In genomic region chr11:48036011-48036410, GRCh38 we compare ENCODE assay signal across 12 cellular contexts. TPM values are rescaled to one million over a fixed set of nuclear protein-coding genes. Genes with fewer than 3 reads are reported as not detected.
DNase-seq lines count a peak whose midpoint lies in the region; ATAC-seq and TF ChIP-seq lines count a peak whose summit lies in the region.
"Had no signal": no experiment of that assay in that cellular context is flagged by ENCODE, and none has a peak within 500 bp of the region (broad histone marks: within the 10 kb centered on the region; RNA-seq: fewer than 3 reads in every experiment).

No MANE protein-coding gene starts in this region.

- CTCF ChIA-PET in OCI-LY7 (lab: Charles Lee; ENCODE audit: unreplicated experiment) = no interaction called here

- H4K20me1 ChIP-seq in OCI-LY7 (ENCODE audit: insufficient read depth, low read length) = no peaks in the 10 kb centered on the region

- peak; percentile 26 for ATAC-seq in sciatic nerve
- ATAC-seq in GM21367 (IDR thresholded peaks at IDR 0.05; ENCODE audit: unreplicated experiment) = no peak

- H3K9me3 ChIP-seq in OCI-LY7 (ENCODE audit: low read length) = no peaks in the 10 kb centered on the region

- no peak overlapping the region for H3K27ac ChIP-seq in OCI-LY7 (ENCODE audit: low read depth, low read length, poor library complexity, severe bottlenecking)
- H3K27ac ChIP-seq: WERI-Rb-1 had no signal

- peak overlapping the region; percentile 77 for H3K4me2 ChIP-seq in OCI-LY7 (ENCODE audit: low read length)

- H3K79me2 ChIP-seq in OCI-LY7 (ENCODE audit: insufficient read depth, low read depth, low read length) = peaks cover 26% of the 10 kb centered on the region; the same call in 1 of the 2 replicates

- no peak for TF ChIP-seq CTCF in OCI-LY7 (conservative IDR thresholded peaks at IDR 0.05; ENCODE audit: low read length)

- no TSS peak for BruUV-seq in OCI-LY7 (replicated peaks; lab: Mats Ljungman, UMichigan)

- H3K36me3 ChIP-seq in OCI-LY7 (ENCODE audit: insufficient read depth, low read length) = peaks cover 18% of the 10 kb centered on the region
- H3K36me3 ChIP-seq: WERI-Rb-1 had no signal

- DNase-seq in NCI-H82 (lab: John Stamatoyannopoulos, UW) (peak; percentile 27), NCI-H82 treated with DMSO at 0.1 percent for 48 hours (lab: John Stamatoyannopoulos, UW; ENCODE audit: unreplicated experiment) (no peak), OCI-LY7 (ENCODE audit: low spot score) (no peak), foreskin melanocyte (peak; percentile 75), sciatic nerve (ENCODE audit: low spot score) (no peak), SHP77 (lab: John Stamatoyannopoulos, UW) (no peak), superior temporal gyrus (ENCODE audit: extremely low spot score) (no peak)
- DNase-seq: DMS79; effector memory CD4-positive, alpha-beta T cell; NCI-H146; WERI-Rb-1 had no signal

- intact Hi-C loops in OCI-LY7 (cut with micrococcal nuclease; ENCODE audit: unreplicated experiment) = loop anchor here (5.0 kb wide), 1 partner anchor 184 kb away; no protein-coding TSS in a partner anchor
- intact Hi-C loops in sciatic nerve (cut with DNase I) = no loop called here

- H3K4me3 ChIP-seq in OCI-LY7 (ENCODE audit: low read depth, low read length, poor library complexity, severe bottlenecking) = no peak overlapping the region

- POLR2A ChIA-PET in OCI-LY7 (lab: Charles Lee) = interaction anchor here (0.5 to 1.0 kb wide), 4 partner anchors 11 to 1202 kb away, joined by 3 to 5 read pairs (median 4); no protein-coding TSS in a partner anchor

- no peak overlapping the region for H2AFZ ChIP-seq in OCI-LY7 (ENCODE audit: low read length)

- H3K4me1 ChIP-seq in OCI-LY7 (ENCODE audit: insufficient read depth, low read length, poor library complexity, severe bottlenecking) = peaks cover 85% of the 10 kb centered on the region

- no peaks in the 10 kb centered on the region for H3K9me2 ChIP-seq in OCI-LY7 (ENCODE audit: insufficient read depth, low read length)

RNA-seq across cellular contexts. Expression of gene PTPRJ, which starts 55.7 kb away (rescaled TPM):
- 4.5 and 5.4 TPM in 2 replicates for total RNA-seq in OCI-LY7 (2014; rRNA removed; shearing (Covaris generic))
- total RNA-seq in OCI-LY7 (2022) (24.9 and 28.3 TPM in 2 replicates), sciatic nerve (35.1 TPM)

Comparison
In these comparisons a context has a peak if more than half of its experiments do, and no peak if none do; other contexts are left out.
1. DNase-seq: peak in NCI-H82 (single experiment) and foreskin melanocyte (single experiment); none in NCI-H82 treated with DMSO at 0.1 percent for 48 hours (single experiment), OCI-LY7 (single experiment), sciatic nerve (single experiment), SHP77 (0 of 2) and superior temporal gyrus (single experiment).